18 cellular contexts compared by ENCODE assay signal in the genomic region with DNA sequence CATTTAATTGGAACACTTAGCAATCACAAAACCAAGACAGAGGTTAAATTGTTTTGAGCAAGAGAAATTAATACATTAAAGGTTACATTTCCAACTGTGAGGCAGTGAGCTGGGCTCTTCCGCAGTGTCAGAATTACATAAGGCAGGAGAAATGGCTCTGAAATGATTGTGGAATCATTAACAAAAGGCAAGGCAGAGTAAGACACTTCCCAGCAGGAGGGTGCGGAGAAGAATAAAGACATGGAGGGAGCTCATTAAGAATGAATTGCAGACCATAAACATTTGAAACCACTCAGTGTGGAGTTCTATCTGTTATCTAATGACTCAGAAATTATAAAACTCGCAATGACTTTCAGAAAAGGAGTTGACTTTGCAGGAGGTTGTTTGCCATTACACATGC.
DNase-seq lines count a peak whose midpoint lies in the region; TF ChIP-seq lines count a peak whose summit lies in the region.
"Had no signal": no experiment of that assay in that cellular context is flagged by ENCODE, and none has a peak within 500 bp of the region (broad histone marks: within the 10 kb centered on the region; RNA-seq: fewer than 3 reads in every experiment).

No MANE protein-coding gene starts in this region.

- peaks cover 8% of the 10 kb centered on the region; the same call in 1 of the 2 replicates for H3K4me1 ChIP-seq in HEK293 (ENCODE audit: control insufficient read depth, insufficient read depth, low read length)
- no peaks in the 10 kb centered on the region for H3K4me1 ChIP-seq in hepatocyte (ENCODE audit: insufficient read depth)
- H3K4me1 ChIP-seq: breast epithelium, suprapubic skin had no signal

- intact Hi-C loops in activated T-helper 1 cell treated with anti-CD3 and anti-CD28 coated beads, Interleukin-12 subunit alpha, Interleukin-12 subunit beta, Interleukin-2, Interleukin-4 antibody, amounts not matched to agents 30 ng/mL and 10 ng/mL and 1 ng/mL, durations not matched to agents 14 hours and 24 hours and 36 hours (cut with micrococcal nuclease), result no loop called here

- CTCF ChIA-PET in HEK293 (lab: Yijun Ruan, JAX), result interaction anchor here (0.6 kb wide), 1 partner anchor 140 kb away, joined by 3 read pairs; a partner anchor contains a TSS

- peaks cover 33% of the 10 kb centered on the region for H3K9me3 Mint-ChIP-seq in activated T-helper 1 cell treated with anti-CD3 and anti-CD28 coated beads, Interleukin-12 subunit alpha, Interleukin-12 subunit beta, Interleukin-2, Interleukin-4 antibody, amounts not matched to agents 30 ng/mL and 10 ng/mL and 1 ng/mL, durations not matched to agents 14 hours and 24 hours and 36 hours

- H3K4me3 ChIP-seq in HEK293 (ENCODE audit: low read depth, low read length) (no peak overlapping the region), hepatocyte (no peak overlapping the region)
- H3K4me3 ChIP-seq: breast epithelium, esophagus muscularis mucosa, suprapubic skin had no signal

- H3K36me3 ChIP-seq in HEK293 (ENCODE audit: control insufficient read depth in 2 of 2, insufficient read depth in 1 of 2, low read length in 2 of 2) (no peaks in the 10 kb centered on the region), hepatocyte (replicated peaks; ENCODE audit: insufficient read depth, low read depth) (no peaks in the 10 kb centered on the region)
- H3K36me3 ChIP-seq: breast epithelium, esophagus muscularis mucosa, suprapubic skin had no signal

- H3K9me3 ChIP-seq in HEK293 (ENCODE audit: control insufficient read depth, insufficient read depth, low read depth, low read length), result peaks cover 2% of the 10 kb centered on the region
- no peaks in the 10 kb centered on the region for H3K9me3 ChIP-seq in hepatocyte (ENCODE audit: low read depth)

- H3K9me2 ChIP-seq in hepatocyte (replicated peaks; ENCODE audit: insufficient read depth), result no peaks in the 10 kb centered on the region

- WGBS in hepatocyte (ENCODE audit: low lambda C conversion rate, missing lambda C conversion rate), result 36% methylated on average over 3 of the region's 3 CpGs

- H3K79me2 ChIP-seq in hepatocyte, result no peaks in the 10 kb centered on the region

- no peaks in the 10 kb centered on the region for H3K36me3 Mint-ChIP-seq in activated T-helper 1 cell treated with anti-CD3 and anti-CD28 coated beads, Interleukin-12 subunit alpha, Interleukin-12 subunit beta, Interleukin-2, Interleukin-4 antibody, amounts not matched to agents 30 ng/mL and 10 ng/mL and 1 ng/mL, durations not matched to agents 14 hours and 24 hours and 36 hours (ENCODE audit: low read depth)

- peak overlapping the region; percentile 53 for H3K4me2 ChIP-seq in hepatocyte

- peak; percentile 95 for DNase-seq in NCI-H748 (lab: John Stamatoyannopoulos, UW; ENCODE audit: unreplicated experiment)
- DNase-seq in hepatocyte (ENCODE audit: low spot score), result peak; percentile 59
- peak; percentile 45 for DNase-seq in renal cortical epithelial cell (ENCODE audit: low read depth)
- no peak for DNase-seq in activated T-helper 1 cell treated with anti-CD3 and anti-CD28 coated beads, Interleukin-12 subunit alpha, Interleukin-12 subunit beta, Interleukin-2, Interleukin-4 antibody, amounts not matched to agents 30 ng/mL and 10 ng/mL and 1 ng/mL, durations not matched to agents 14 hours and 24 hours and 36 hours (ENCODE audit: low spot score)
- no peak for DNase-seq in pons (ENCODE audit: low spot score)
- DNase-seq in HK-2 (ENCODE audit: unreplicated experiment), result no peak
- DNase-seq: activated CD4-positive, alpha-beta T cell treated with anti-CD3 and anti-CD28 coated beads for 48 hours; activated CD8-positive, alpha-beta memory T cell treated with anti-CD3 and anti-CD28 coated beads, Interleukin-2, amount 50 U/mL, for 4 hours; activated naive CD4-positive, alpha-beta T cell; MM.1S; nucleus accumbens; stimulated activated CD4-positive, alpha-beta T cell treated with anti-CD3 and anti-CD28 coated beads, Interleukin-4, amount 100 ng/mL, for 24 hours; stimulated activated CD8-positive, alpha-beta memory T cell treated with anti-CD3 and anti-CD28 coated beads, Interleukin-4, amount 100 ng/mL, for 48 hours had no signal

- TF ChIP-seq CTCF in HEK293 (tag by site-specific recombination; IDR thresholded peaks at IDR 0.05) (no peak), hepatocyte (IDR thresholded peaks at IDR 0.05; ENCODE audit: poor library complexity) (no peak)

- H3K27me3 Mint-ChIP-seq in activated T-helper 1 cell treated with anti-CD3 and anti-CD28 coated beads, Interleukin-12 subunit alpha, Interleukin-12 subunit beta, Interleukin-2, Interleukin-4 antibody, amounts not matched to agents 30 ng/mL and 10 ng/mL and 1 ng/mL, durations not matched to agents 14 hours and 24 hours and 36 hours (ENCODE audit: insufficient read depth), result peaks cover 2% of the 10 kb centered on the region

- no peaks in the 10 kb centered on the region for H4K20me1 ChIP-seq in hepatocyte (ENCODE audit: insufficient read depth, poor library complexity, severe bottlenecking)

- no peak overlapping the region for H3K27ac Mint-ChIP-seq in activated T-helper 1 cell treated with anti-CD3 and anti-CD28 coated beads, Interleukin-12 subunit alpha, Interleukin-12 subunit beta, Interleukin-2, Interleukin-4 antibody, amounts not matched to agents 30 ng/mL and 10 ng/mL and 1 ng/mL, durations not matched to agents 14 hours and 24 hours and 36 hours
- H3K27ac Mint-ChIP-seq: T-helper 2 cell treated with Interferon-gamma antibody and Interleukin-4, amounts not matched to agents 5 μg/mL and 100 μg/mL, for 36 hours had no signal

- H3K4me3 Mint-ChIP-seq in activated T-helper 1 cell treated with anti-CD3 and anti-CD28 coated beads, Interleukin-12 subunit alpha, Interleukin-12 subunit beta, Interleukin-2, Interleukin-4 antibody, amounts not matched to agents 30 ng/mL and 10 ng/mL and 1 ng/mL, durations not matched to agents 14 hours and 24 hours and 36 hours, result no peak overlapping the region
- H3K4me3 Mint-ChIP-seq: T-helper 2 cell treated with Interferon-gamma antibody and Interleukin-4, amounts not matched to agents 5 μg/mL and 100 μg/mL, for 36 hours had no signal

- H3K27ac ChIP-seq in HEK293 (ENCODE audit: extremely low read depth, low read depth, low read length) (0 out of 2 replicates have a peak overlapping the region, but pooled peaks have one; percentile 24), hepatocyte (peak overlapping the region; percentile 75)
- H3K27ac ChIP-seq: breast epithelium, esophagus muscularis mucosa, suprapubic skin had no signal

- POLR2A ChIA-PET in HEK293 (lab: Yijun Ruan, JAX), result interaction anchor here (0.6 kb wide), 1 partner anchor 141 kb away, joined by 3 read pairs; a partner anchor contains a TSS

- no peaks in the 10 kb centered on the region for H3K4me1 Mint-ChIP-seq in activated T-helper 1 cell treated with anti-CD3 and anti-CD28 coated beads, Interleukin-12 subunit alpha, Interleukin-12 subunit beta, Interleukin-2, Interleukin-4 antibody, amounts not matched to agents 30 ng/mL and 10 ng/mL and 1 ng/mL, durations not matched to agents 14 hours and 24 hours and 36 hours (ENCODE audit: low read depth)

- H2AFZ ChIP-seq in hepatocyte, result no peak overlapping the region

- no peaks in the 10 kb centered on the region for H3K27me3 ChIP-seq in hepatocyte
- H3K27me3 ChIP-seq: breast epithelium, esophagus muscularis mucosa, suprapubic skin had no signal

TF ChIP-seq in HEK293, 187 proteins besides CTCF, POLR2A, EP300 and RAD21 (continues in another document):
- TF ChIP-seq, protein P1, sequence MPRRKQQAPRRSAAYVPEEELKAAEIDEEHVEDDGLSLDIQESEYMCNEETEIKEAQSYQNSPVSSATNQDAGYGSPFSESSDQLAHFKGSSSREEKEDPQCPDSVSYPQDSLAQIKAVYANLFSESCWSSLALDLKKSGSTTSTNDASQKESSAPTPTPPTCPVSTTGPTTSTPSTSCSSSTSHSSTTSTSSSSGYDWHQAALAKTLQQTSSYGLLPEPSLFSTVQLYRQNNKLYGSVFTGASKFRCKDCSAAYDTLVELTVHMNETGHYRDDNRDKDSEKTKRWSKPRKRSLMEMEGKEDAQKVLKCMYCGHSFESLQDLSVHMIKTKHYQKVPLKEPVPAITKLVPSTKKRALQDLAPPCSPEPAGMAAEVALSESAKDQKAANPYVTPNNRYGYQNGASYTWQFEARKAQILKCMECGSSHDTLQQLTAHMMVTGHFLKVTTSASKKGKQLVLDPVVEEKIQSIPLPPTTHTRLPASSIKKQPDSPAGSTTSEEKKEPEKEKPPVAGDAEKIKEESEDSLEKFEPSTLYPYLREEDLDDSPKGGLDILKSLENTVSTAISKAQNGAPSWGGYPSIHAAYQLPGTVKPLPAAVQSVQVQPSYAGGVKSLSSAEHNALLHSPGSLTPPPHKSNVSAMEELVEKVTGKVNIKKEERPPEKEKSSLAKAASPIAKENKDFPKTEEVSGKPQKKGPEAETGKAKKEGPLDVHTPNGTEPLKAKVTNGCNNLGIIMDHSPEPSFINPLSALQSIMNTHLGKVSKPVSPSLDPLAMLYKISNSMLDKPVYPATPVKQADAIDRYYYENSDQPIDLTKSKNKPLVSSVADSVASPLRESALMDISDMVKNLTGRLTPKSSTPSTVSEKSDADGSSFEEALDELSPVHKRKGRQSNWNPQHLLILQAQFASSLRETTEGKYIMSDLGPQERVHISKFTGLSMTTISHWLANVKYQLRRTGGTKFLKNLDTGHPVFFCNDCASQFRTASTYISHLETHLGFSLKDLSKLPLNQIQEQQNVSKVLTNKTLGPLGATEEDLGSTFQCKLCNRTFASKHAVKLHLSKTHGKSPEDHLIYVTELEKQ (tag by site-specific recombination; IDR thresholded peaks at IDR 0.05; ENCODE audit: borderline replicate concordance), result peak; percentile 56; the same call in 1 of the 2 replicates

Comparison
In these comparisons a context has a peak if more than half of its experiments do, and no peak if none do; other contexts are left out.
1. DNase-seq: peak in NCI-H748 (single experiment), hepatocyte (single experiment) and renal cortical epithelial cell (single experiment); none in activated T-helper 1 cell treated with anti-CD3 and anti-CD28 coated beads, Interleukin-12 subunit alpha, Interleukin-12 subunit beta, Interleukin-2, Interleukin-4 antibody, amounts not matched to agents 30 ng/mL and 10 ng/mL and 1 ng/mL, durations not matched to agents 14 hours and 24 hours and 36 hours (single experiment), pons (single experiment) and HK-2 (single experiment).